1 cellular context compared by ENCODE assay signal in genomic region chr11:12723410-12724297, GRCh38.
TF ChIP-seq lines count a peak whose summit lies in the region.

No MANE protein-coding gene starts in this region.

TF ChIP-seq in K562, 482 proteins besides CTCF, POLR2A, EP300 and RAD21 (continued from another document):
- TF ChIP-seq SNIP1 (IDR thresholded peaks at IDR 0.05; ENCODE audit: low read depth) (no peak), SOX6 (IDR thresholded peaks at IDR 0.05) (peak; percentile 29; the same call in 1 of the 2 replicates), IRF9 (tag; IDR thresholded peaks at IDR 0.05) (no peak), DMBX1 (CRISPR knock-in tag; IDR thresholded peaks at IDR 0.05; ENCODE audit: borderline replicate concordance) (no peak), ATF6 (CRISPR knock-in tag; IDR thresholded peaks at IDR 0.05) (no peak), E2F1 (CRISPR knock-in tag; IDR thresholded peaks at IDR 0.05) (0 out of 2 replicates have a peak, but pooled peaks have one; percentile 28), ZNF766 (CRISPR knock-in tag; conservative IDR thresholded peaks at IDR 0.05) (no peak), ZKSCAN1 (IDR thresholded peaks at IDR 0.05; ENCODE audit: low read depth, low read length) (peak; percentile 95), RB1 (IDR thresholded peaks at IDR 0.05; ENCODE audit: low read depth) (no peak)
TF ChIP-seq in K562: peak in this region for 4.
